Comparison of ENCODE assay signal across 1 cellular context in genomic region chr11:47766363-47767227, GRCh38.
A peak's percentile ranks its signal among the peaks of the same experiment; 100 is the strongest.
TF ChIP-seq lines count a peak whose summit lies in the region.

No MANE protein-coding gene starts in this region.

TF ChIP-seq in GM12878, 131 proteins besides CTCF, POLR2A, EP300 and RAD21 (continued from another document):
- TF ChIP-seq NKRF (conservative IDR thresholded peaks at IDR 0.05) (peak; percentile 87), IKZF1 (conservative IDR thresholded peaks at IDR 0.05) (peak; percentile 72), E2F8 (IDR thresholded peaks at IDR 0.05; ENCODE audit: low read depth, partially characterized antibody) (no peak), ATF7 (IDR thresholded peaks at IDR 0.05; ENCODE audit: low read depth) (peak; percentile 43; the same call in 1 of the 2 replicates), STAT3 (IDR thresholded peaks at IDR 0.05; ENCODE audit: low read depth, low read length) (no peak), NFXL1 (IDR thresholded peaks at IDR 0.05; ENCODE audit: borderline replicate concordance) (no peak), YY1 (IDR thresholded peaks at IDR 0.05; ENCODE audit: low read depth, low read length) (peak; percentile 44; the same call in 1 of the 2 replicates), IKZF2 (IDR thresholded peaks at IDR 0.05) (no peak), MYB (IDR thresholded peaks at IDR 0.05; ENCODE audit: borderline replicate concordance, low read depth, low read length) (no peak), GATAD2B (conservative IDR thresholded peaks at IDR 0.05; ENCODE audit: low read depth) (peak; percentile 96), SMC3 (IDR thresholded peaks at IDR 0.05; ENCODE audit: borderline replicate concordance, low read length) (no peak), IRF3 (IDR thresholded peaks at IDR 0.05) (no peak), SREBF2 (IDR thresholded peaks at IDR 0.05; ENCODE audit: low read length) (no peak), ZBTB33 (IDR thresholded peaks at IDR 0.05) (no peak)
